ENCODE assay signal across 1 cellular context in the genomic region with DNA sequence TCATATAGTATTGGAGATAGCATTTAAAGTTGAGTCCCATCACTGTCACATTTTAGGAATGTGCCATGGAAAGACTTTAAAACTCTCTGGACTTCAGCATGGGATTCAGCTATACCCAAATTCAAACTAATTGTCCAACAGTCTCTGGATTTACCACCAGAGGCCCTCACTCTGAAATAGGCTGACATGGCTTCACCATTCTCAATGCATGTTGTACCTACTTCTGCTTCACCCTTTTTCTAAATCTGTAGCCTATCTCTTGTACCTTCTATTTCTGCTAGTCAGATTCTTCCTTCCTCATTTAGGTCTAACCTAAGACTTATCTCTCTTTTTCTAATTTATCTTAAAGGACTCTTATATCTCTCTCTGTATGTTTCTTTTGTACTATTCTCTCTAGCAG.
TF ChIP-seq lines count a peak whose summit lies in the region.

No MANE protein-coding gene starts in this region.

TF ChIP-seq in SK-N-SH, 30 proteins besides CTCF, POLR2A, EP300 and RAD21 (continued from another document):
- no peak for TF ChIP-seq FOXM1 (IDR thresholded peaks at IDR 0.05; ENCODE audit: low read depth)
- TF ChIP-seq MXI1 (IDR thresholded peaks at IDR 0.05; ENCODE audit: low read depth, low read length): no peak
- TF ChIP-seq YY1 (IDR thresholded peaks at IDR 0.05; ENCODE audit: low read depth): no peak
- TF ChIP-seq TEAD4 (IDR thresholded peaks at IDR 0.05; ENCODE audit: borderline replicate concordance, insufficient read depth): no peak
- no peak for TF ChIP-seq NRF1 (IDR thresholded peaks at IDR 0.05; ENCODE audit: low read depth, low read length)
- TF ChIP-seq, protein P1, sequence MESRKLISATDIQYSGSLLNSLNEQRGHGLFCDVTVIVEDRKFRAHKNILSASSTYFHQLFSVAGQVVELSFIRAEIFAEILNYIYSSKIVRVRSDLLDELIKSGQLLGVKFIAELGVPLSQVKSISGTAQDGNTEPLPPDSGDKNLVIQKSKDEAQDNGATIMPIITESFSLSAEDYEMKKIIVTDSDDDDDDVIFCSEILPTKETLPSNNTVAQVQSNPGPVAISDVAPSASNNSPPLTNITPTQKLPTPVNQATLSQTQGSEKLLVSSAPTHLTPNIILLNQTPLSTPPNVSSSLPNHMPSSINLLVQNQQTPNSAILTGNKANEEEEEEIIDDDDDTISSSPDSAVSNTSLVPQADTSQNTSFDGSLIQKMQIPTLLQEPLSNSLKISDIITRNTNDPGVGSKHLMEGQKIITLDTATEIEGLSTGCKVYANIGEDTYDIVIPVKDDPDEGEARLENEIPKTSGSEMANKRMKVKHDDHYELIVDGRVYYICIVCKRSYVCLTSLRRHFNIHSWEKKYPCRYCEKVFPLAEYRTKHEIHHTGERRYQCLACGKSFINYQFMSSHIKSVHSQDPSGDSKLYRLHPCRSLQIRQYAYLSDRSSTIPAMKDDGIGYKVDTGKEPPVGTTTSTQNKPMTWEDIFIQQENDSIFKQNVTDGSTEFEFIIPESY (IDR thresholded peaks at IDR 0.05; ENCODE audit: borderline replicate concordance, low read depth): no peak
- TF ChIP-seq RCOR1 (IDR thresholded peaks at IDR 0.05; ENCODE audit: low read length): no peak
TF ChIP-seq in SK-N-SH: peak in this region for 0.
